In genomic region chr11:61148016-61148640, GRCh38 we compare ENCODE assay signal across 18 cellular contexts. TPM values are rescaled to one million over a fixed set of nuclear protein-coding genes. Genes with fewer than 3 reads are reported as not detected.
DNase-seq lines count a peak whose midpoint lies in the region; ATAC-seq and TF ChIP-seq lines count a peak whose summit lies in the region.
"Had no signal": no experiment of that assay in that cellular context is flagged by ENCODE, and none has a peak within 500 bp of the region (broad histone marks: within the 10 kb centered on the region; RNA-seq: fewer than 3 reads in every experiment).

No MANE protein-coding gene starts in this region.

- no peak overlapping the region for H3K27ac ChIP-seq in H9 (ENCODE audit: insufficient read length, low read depth, low read length)

- H3K4me1 Mint-ChIP-seq in H9, result peaks cover 44 to 65% of the 10 kb centered on the region in 2 experiments
- H3K4me1 Mint-ChIP-seq: activated CD4-positive, alpha-beta memory T cell treated with anti-CD3 and anti-CD28 coated beads, Interleukin-2, amount 10 ng/mL, durations not matched to agents 7 days and 5 days had no signal

- H2AFZ ChIP-seq in H9 (ENCODE audit: low read length), result no peak overlapping the region

- DNase-seq in H9, result no peak
- DNase-seq in NCI-H2227 (lab: John Stamatoyannopoulos, UW; ENCODE audit: unreplicated experiment), result peak; percentile 54
- peak; percentile 11 for DNase-seq in epidermal melanocyte (ENCODE audit: insufficient read length, low spot score)
- DNase-seq in renal cortical epithelial cell (ENCODE audit: low read depth), result peak; percentile 38
- DNase-seq in medulla oblongata (ENCODE audit: extremely low spot score), result no peak
- DNase-seq: activated CD4-positive, alpha-beta memory T cell treated with anti-CD3 and anti-CD28 coated beads, Interleukin-2, amount 10 ng/mL, durations not matched to agents 7 days and 5 days; activated naive CD8-positive, alpha-beta T cell treated with anti-CD3 and anti-CD28 coated beads, Interleukin-2, amount 50 U/mL, for 24 hours; BE2C; central memory CD4-positive, alpha-beta T cell; left colon; stimulated activated CD4-positive, alpha-beta T cell treated with anti-CD3 and anti-CD28 coated beads, Interleukin-15, amount 100 ng/mL, for 24 hours had no signal

- H3K27me3 ChIP-seq in H9 (ENCODE audit: insufficient read depth, low read length), result no peaks in the 10 kb centered on the region
- H3K27me3 ChIP-seq: BE2C had no signal

- H2BK5ac ChIP-seq in H9 (ENCODE audit: insufficient read length, low read length), result no peak overlapping the region

- H3K9ac ChIP-seq in H9 (ENCODE audit: extremely low read depth, insufficient read length, low read length), result no peak overlapping the region

- no peak for TF ChIP-seq CTCF in H9 (conservative IDR thresholded peaks at IDR 0.05)

- H3T11ph ChIP-seq in H9 (ENCODE audit: low read length), result no peak overlapping the region

- peaks cover 3% of the 10 kb centered on the region for H3K79me1 ChIP-seq in H9 (ENCODE audit: insufficient read depth, low read depth, low read length, poor library complexity, severe bottlenecking)

- ATAC-seq in GM19395 (IDR thresholded peaks at IDR 0.05; ENCODE audit: unreplicated experiment) (no peak), HG02623 (IDR thresholded peaks at IDR 0.05; ENCODE audit: unreplicated experiment) (no peak)
- ATAC-seq: activated naive CD8-positive, alpha-beta T cell treated with anti-CD3 and anti-CD28 coated beads, Interleukin-2, amount 50 U/mL, for 24 hours; left colon; Panc1 had no signal

- no peaks in the 10 kb centered on the region for H3K27me3 Mint-ChIP-seq in H9 (ENCODE audit: low read depth)
- H3K27me3 Mint-ChIP-seq: activated CD4-positive, alpha-beta memory T cell treated with anti-CD3 and anti-CD28 coated beads, Interleukin-2, amount 10 ng/mL, durations not matched to agents 7 days and 5 days; activated naive CD8-positive, alpha-beta T cell treated with anti-CD3 and anti-CD28 coated beads, Interleukin-2, amount 50 U/mL, for 24 hours had no signal

- H3K14ac ChIP-seq in H9 (ENCODE audit: insufficient read depth, low read length), result no peak overlapping the region

- no peak overlapping the region for H3K4me2 ChIP-seq in H9 (ENCODE audit: insufficient read depth, insufficient read length, low read length)

- H4K20me1 ChIP-seq in H9 (ENCODE audit: control insufficient read depth, insufficient read depth, insufficient read length), result no peaks in the 10 kb centered on the region

- H3K9me3 Mint-ChIP-seq in H9, result no peaks in the 10 kb centered on the region
- H3K9me3 Mint-ChIP-seq: activated CD4-positive, alpha-beta memory T cell treated with anti-CD3 and anti-CD28 coated beads, Interleukin-2, amount 10 ng/mL, durations not matched to agents 7 days and 5 days; activated naive CD8-positive, alpha-beta T cell treated with anti-CD3 and anti-CD28 coated beads, Interleukin-2, amount 50 U/mL, for 24 hours had no signal

- no peak overlapping the region for H3K56ac ChIP-seq in H9 (ENCODE audit: insufficient read length, low read depth, low read length)

- no peaks in the 10 kb centered on the region for H3K9me3 ChIP-seq in H9 (ENCODE audit: control insufficient read depth, low read depth, low read length)
- H3K9me3 ChIP-seq: BE2C had no signal

- peaks cover 2% of the 10 kb centered on the region; the same call in 1 of the 2 replicates for H3K79me2 ChIP-seq in H9 (ENCODE audit: insufficient read depth, low read length)

- no peak overlapping the region for H4K91ac ChIP-seq in H9 (ENCODE audit: insufficient read length, low read depth, low read length)

- H3K4me1 ChIP-seq in H9 (ENCODE audit: insufficient read depth, low read length), result no peaks in the 10 kb centered on the region
- H3K4me1 ChIP-seq: BE2C had no signal

- H4K5ac ChIP-seq in H9 (ENCODE audit: insufficient read length, low read depth, low read length), result no peak overlapping the region

- H3K4me3 Mint-ChIP-seq in H9, result no peak overlapping the region
- H3K4me3 Mint-ChIP-seq: activated CD4-positive, alpha-beta memory T cell treated with anti-CD3 and anti-CD28 coated beads, Interleukin-2, amount 10 ng/mL, durations not matched to agents 7 days and 5 days; activated naive CD8-positive, alpha-beta T cell treated with anti-CD3 and anti-CD28 coated beads, Interleukin-2, amount 50 U/mL, for 24 hours had no signal

- no peak overlapping the region for H2AK5ac ChIP-seq in H9 (ENCODE audit: insufficient read length, low read length)

- H3K27ac Mint-ChIP-seq in H9, result peak overlapping the region; percentile 3 to 17 (median 9); a peak in 2 of 7 replicates
- H3K27ac Mint-ChIP-seq: activated CD4-positive, alpha-beta memory T cell treated with anti-CD3 and anti-CD28 coated beads, Interleukin-2, amount 10 ng/mL, durations not matched to agents 7 days and 5 days; activated naive CD8-positive, alpha-beta T cell treated with anti-CD3 and anti-CD28 coated beads, Interleukin-2, amount 50 U/mL, for 24 hours had no signal

- no CpG with 5 or more reads among the region's 10 CpGs for WGBS in H9 (ENCODE audit: extremely low coverage, insufficient read length, low lambda C conversion rate)

- H3K4ac ChIP-seq in H9 (ENCODE audit: low read depth, low read length), result no peak overlapping the region

- no peak overlapping the region for H2BK15ac ChIP-seq in H9 (ENCODE audit: low read depth, low read length)

- no peak overlapping the region for H3K18ac ChIP-seq in H9 (ENCODE audit: insufficient read length, low read depth, low read length)

- H4K8ac ChIP-seq in H9 (replicated peaks; ENCODE audit: insufficient read length, low read depth, low read length), result no peak overlapping the region

- no peaks in the 10 kb centered on the region for H3K36me3 Mint-ChIP-seq in H9 (ENCODE audit: insufficient read depth in 1 of 3, low read depth in 3 of 3)

- H3K23ac ChIP-seq in H9 (ENCODE audit: insufficient read length, low read depth, low read length), result no peak overlapping the region

- H2BK12ac ChIP-seq in H9 (ENCODE audit: insufficient read length, low read depth, low read length), result no peak overlapping the region

- H2BK20ac ChIP-seq in H9 (ENCODE audit: low read depth, low read length, poor library complexity, severe bottlenecking), result no peak overlapping the region

- H3K23me2 ChIP-seq in H9 (ENCODE audit: insufficient read length, low read depth, low read length, poor library complexity, severe bottlenecking), result no peaks in the 10 kb centered on the region

- no peak overlapping the region for H2BK120ac ChIP-seq in H9 (ENCODE audit: low read depth, low read length, poor library complexity, severe bottlenecking)

RNA-seq across cellular contexts. Expression of gene VPS37C, which starts 13.1 kb away (rescaled TPM):
- 17.3 and 19.0 TPM in 2 replicates for total RNA-seq in H9 (2021)
- 10.7 and 11.3 TPM in 2 replicates for total RNA-seq in renal cortical epithelial cell

RNA-seq across cellular contexts. Expression of gene CD5, which starts 45.8 kb away (rescaled TPM):
- total RNA-seq in H9 (2021), result not detected in 2 replicates
- total RNA-seq in renal cortical epithelial cell, result not detected in 2 replicates
- total RNA-seq: HT-29, M059J, NCI-H460, pulmonary artery endothelial cell had no signal

RNA-seq across cellular contexts. Expression of gene PGA3, which starts 55.2 kb away (rescaled TPM):
- total RNA-seq in H9 (2021), result not detected in 2 replicates
- not detected in 2 replicates for total RNA-seq in renal cortical epithelial cell
- total RNA-seq: activated CD4-positive, alpha-beta memory T cell treated with anti-CD3 and anti-CD28 coated beads, Interleukin-2, amount 10 ng/mL, durations not matched to agents 7 days and 5 days; HT-29; left colon; M059J; NCI-H460; pulmonary artery endothelial cell had no signal

Comparison
In these comparisons a context has a peak if more than half of its experiments do, and no peak if none do; other contexts are left out.
1. DNase-seq: peak in NCI-H2227 (single experiment), epidermal melanocyte (single experiment) and renal cortical epithelial cell (single experiment); none in H9 (single experiment) and medulla oblongata (single experiment).